1 cellular context compared by ENCODE assay signal in genomic region chr17:70661342-70662222, GRCh38.
A peak's percentile ranks its signal among the peaks of the same experiment; 100 is the strongest.
TF ChIP-seq lines count a peak whose summit lies in the region.

No MANE protein-coding gene starts in this region.

TF ChIP-seq in HEK293, 187 proteins besides CTCF, POLR2A, EP300 and RAD21 (continued from another document):
- TF ChIP-seq PATZ1 (tag by site-specific recombination; IDR thresholded peaks at IDR 0.05) (no peak), ZNF561 (tag by site-specific recombination; IDR thresholded peaks at IDR 0.05; ENCODE audit: borderline replicate concordance) (peak; percentile 91), ZNF837 (tag by site-specific recombination; IDR thresholded peaks at IDR 0.05) (no peak), HIC1 (tag by site-specific recombination; IDR thresholded peaks at IDR 0.05) (no peak; the same call in 1 of the 2 replicates), ZNF670 (tag by site-specific recombination; IDR thresholded peaks at IDR 0.05; ENCODE audit: low read depth) (no peak), ZNF629 (tag by site-specific recombination; IDR thresholded peaks at IDR 0.05) (peak; percentile 86), REST (tag by site-specific recombination; IDR thresholded peaks at IDR 0.05) (no peak), ZNF398 (tag by site-specific recombination; IDR thresholded peaks at IDR 0.05) (no peak), ZNF23 (tag by site-specific recombination; IDR thresholded peaks at IDR 0.05; ENCODE audit: borderline replicate concordance) (no peak), ZNF776 (tag by site-specific recombination; IDR thresholded peaks at IDR 0.05; ENCODE audit: borderline replicate concordance) (no peak), ZNF513 (tag by site-specific recombination; IDR thresholded peaks at IDR 0.05) (no peak), FEZF1 (tag by site-specific recombination; IDR thresholded peaks at IDR 0.05) (peak; percentile 96), ZNF76 (tag by site-specific recombination; IDR thresholded peaks at IDR 0.05; ENCODE audit: borderline replicate concordance, low read depth) (no peak), ZNF19 (tag by site-specific recombination; IDR thresholded peaks at IDR 0.05; ENCODE audit: low read depth) (no peak), ZNF654 (tag by site-specific recombination; IDR thresholded peaks at IDR 0.05; ENCODE audit: low read depth) (no peak), ZBTB1 (tag by site-specific recombination; IDR thresholded peaks at IDR 0.05) (no peak), ZNF324 (tag by site-specific recombination; IDR thresholded peaks at IDR 0.05) (no peak), ZNF2 (tag by site-specific recombination; IDR thresholded peaks at IDR 0.05) (peak; percentile 86), ZFP37 (tag by site-specific recombination; IDR thresholded peaks at IDR 0.05) (no peak), ZNF624 (tag by site-specific recombination; IDR thresholded peaks at IDR 0.05) (no peak), WT1 (tag by site-specific recombination; IDR thresholded peaks at IDR 0.05) (peak; percentile 86), PRDM1 (tag by site-specific recombination; IDR thresholded peaks at IDR 0.05) (no peak; the same call in 1 of the 2 replicates), IKZF3 (tag by site-specific recombination; IDR thresholded peaks at IDR 0.05) (peak; percentile 93), ZNF174 (tag by site-specific recombination; IDR thresholded peaks at IDR 0.05) (no peak), ZFP3 (tag by site-specific recombination; IDR thresholded peaks at IDR 0.05; ENCODE audit: low read depth) (no peak), SETDB1 (IDR thresholded peaks at IDR 0.05; ENCODE audit: insufficient read length, low read length) (peak; percentile 65), ZNF48 (tag by site-specific recombination; IDR thresholded peaks at IDR 0.05) (no peak), ZNF830 (tag by site-specific recombination; IDR thresholded peaks at IDR 0.05; ENCODE audit: low read depth) (no peak), ZNF394 (tag by site-specific recombination; IDR thresholded peaks at IDR 0.05; ENCODE audit: borderline replicate concordance) (0 out of 2 replicates have a peak, but pooled peaks have one; percentile 42), OVOL3 (tag by site-specific recombination; IDR thresholded peaks at IDR 0.05) (peak; percentile 99), KLF1 (tag by site-specific recombination; IDR thresholded peaks at IDR 0.05) (no peak), ZNF37A (tag by site-specific recombination; IDR thresholded peaks at IDR 0.05) (no peak), ZNF112 (tag by site-specific recombination; IDR thresholded peaks at IDR 0.05) (no peak), ZNF585B (tag by site-specific recombination; IDR thresholded peaks at IDR 0.05) (no peak), ZNF416 (tag by site-specific recombination; IDR thresholded peaks at IDR 0.05) (no peak), ZNF223 (tag by site-specific recombination; IDR thresholded peaks at IDR 0.05) (no peak), TCF7L2 (IDR thresholded peaks at IDR 0.05; ENCODE audit: borderline replicate concordance, low read depth, low read length) (0 out of 2 replicates have a peak, but pooled peaks have one; percentile 43), KLF9 (tag by site-specific recombination; IDR thresholded peaks at IDR 0.05; ENCODE audit: low read depth) (no peak)
- TF ChIP-seq, protein P1, sequence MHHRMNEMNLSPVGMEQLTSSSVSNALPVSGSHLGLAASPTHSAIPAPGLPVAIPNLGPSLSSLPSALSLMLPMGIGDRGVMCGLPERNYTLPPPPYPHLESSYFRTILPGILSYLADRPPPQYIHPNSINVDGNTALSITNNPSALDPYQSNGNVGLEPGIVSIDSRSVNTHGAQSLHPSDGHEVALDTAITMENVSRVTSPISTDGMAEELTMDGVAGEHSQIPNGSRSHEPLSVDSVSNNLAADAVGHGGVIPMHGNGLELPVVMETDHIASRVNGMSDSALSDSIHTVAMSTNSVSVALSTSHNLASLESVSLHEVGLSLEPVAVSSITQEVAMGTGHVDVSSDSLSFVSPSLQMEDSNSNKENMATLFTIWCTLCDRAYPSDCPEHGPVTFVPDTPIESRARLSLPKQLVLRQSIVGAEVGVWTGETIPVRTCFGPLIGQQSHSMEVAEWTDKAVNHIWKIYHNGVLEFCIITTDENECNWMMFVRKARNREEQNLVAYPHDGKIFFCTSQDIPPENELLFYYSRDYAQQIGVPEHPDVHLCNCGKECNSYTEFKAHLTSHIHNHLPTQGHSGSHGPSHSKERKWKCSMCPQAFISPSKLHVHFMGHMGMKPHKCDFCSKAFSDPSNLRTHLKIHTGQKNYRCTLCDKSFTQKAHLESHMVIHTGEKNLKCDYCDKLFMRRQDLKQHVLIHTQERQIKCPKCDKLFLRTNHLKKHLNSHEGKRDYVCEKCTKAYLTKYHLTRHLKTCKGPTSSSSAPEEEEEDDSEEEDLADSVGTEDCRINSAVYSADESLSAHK (tag by site-specific recombination; IDR thresholded peaks at IDR 0.05), result peak; percentile 90
- TF ChIP-seq, protein P2, sequence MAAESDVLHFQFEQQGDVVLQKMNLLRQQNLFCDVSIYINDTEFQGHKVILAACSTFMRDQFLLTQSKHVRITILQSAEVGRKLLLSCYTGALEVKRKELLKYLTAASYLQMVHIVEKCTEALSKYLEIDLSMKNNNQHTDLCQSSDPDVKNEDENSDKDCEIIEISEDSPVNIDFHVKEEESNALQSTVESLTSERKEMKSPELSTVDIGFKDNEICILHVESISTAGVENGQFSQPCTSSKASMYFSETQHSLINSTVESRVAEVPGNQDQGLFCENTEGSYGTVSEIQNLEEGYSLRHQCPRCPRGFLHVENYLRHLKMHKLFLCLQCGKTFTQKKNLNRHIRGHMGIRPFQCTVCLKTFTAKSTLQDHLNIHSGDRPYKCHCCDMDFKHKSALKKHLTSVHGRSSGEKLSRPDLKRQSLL (tag by site-specific recombination; IDR thresholded peaks at IDR 0.05), result no peak
- TF ChIP-seq, protein P3, sequence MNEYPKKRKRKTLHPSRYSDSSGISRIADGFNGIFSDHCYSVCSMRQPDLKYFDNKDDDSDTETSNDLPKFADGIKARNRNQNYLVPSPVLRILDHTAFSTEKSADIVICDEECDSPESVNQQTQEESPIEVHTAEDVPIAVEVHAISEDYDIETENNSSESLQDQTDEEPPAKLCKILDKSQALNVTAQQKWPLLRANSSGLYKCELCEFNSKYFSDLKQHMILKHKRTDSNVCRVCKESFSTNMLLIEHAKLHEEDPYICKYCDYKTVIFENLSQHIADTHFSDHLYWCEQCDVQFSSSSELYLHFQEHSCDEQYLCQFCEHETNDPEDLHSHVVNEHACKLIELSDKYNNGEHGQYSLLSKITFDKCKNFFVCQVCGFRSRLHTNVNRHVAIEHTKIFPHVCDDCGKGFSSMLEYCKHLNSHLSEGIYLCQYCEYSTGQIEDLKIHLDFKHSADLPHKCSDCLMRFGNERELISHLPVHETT (tag by site-specific recombination; IDR thresholded peaks at IDR 0.05), result peak; percentile 89
